Comparison of ENCODE assay signal across 23 cellular contexts in the genomic region with DNA sequence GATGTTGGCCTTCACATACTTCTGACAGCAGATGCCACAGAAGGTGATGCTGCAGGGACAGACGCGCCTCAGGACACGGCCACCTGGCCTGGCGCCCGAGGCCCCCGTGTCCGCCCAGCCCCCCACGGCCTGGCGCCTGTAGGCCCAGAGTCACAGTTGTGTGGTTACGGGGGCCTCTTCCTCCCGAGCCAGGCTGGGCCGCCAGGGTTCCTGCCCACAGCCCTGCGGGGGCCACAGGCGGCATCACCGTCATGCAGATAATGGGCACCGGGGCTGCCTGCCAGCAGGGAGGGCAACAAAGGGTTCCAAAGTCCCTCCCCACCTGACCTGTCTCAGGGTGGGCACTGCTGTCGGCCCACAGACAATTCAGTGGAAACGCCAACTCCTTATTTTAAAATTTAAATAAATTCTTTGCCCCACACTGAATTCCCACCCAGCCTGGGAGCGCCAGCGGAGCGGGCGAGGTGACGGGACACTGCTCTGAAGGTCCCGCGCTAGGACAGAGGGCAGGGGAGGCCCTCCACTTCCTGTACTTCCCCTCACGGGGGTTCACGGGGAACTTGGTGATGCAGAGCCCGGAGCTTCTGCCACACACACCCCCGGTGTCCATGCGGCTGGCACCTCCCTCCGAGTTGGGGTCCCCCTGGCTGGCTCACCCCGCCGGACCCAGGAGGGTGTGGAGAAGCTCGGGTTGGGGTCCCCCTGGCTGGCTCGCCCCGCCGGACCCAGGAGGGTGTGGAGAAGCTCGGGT.
"Had no signal": no experiment of that assay in that cellular context is flagged by ENCODE, and none has a peak within 500 bp of the region (broad histone marks: within the 10 kb centered on the region; RNA-seq: fewer than 3 reads in every experiment).

No MANE protein-coding gene starts in this region.

- H3K4me1 ChIP-seq: foreskin keratinocyte, psoas muscle, testis, vagina had no signal

- H3K4me3 ChIP-seq: coronary artery, heart left ventricle, mucosa of descending colon, psoas muscle, spleen, testis, tibial nerve, upper lobe of right lung, vagina had no signal

- H3K27ac Mint-ChIP-seq: endodermal cell; nephron; stimulated activated naive CD8-positive, alpha-beta T cell treated with anti-CD3 and anti-CD28 coated beads, Interleukin-15, amount 100 ng/mL, for 72 hours had no signal

- H3K36me3 ChIP-seq: heart left ventricle, spleen, upper lobe of right lung, vagina had no signal

- H3K27ac ChIP-seq: coronary artery, foreskin keratinocyte, heart left ventricle, psoas muscle, spleen, testis, upper lobe of right lung, vagina had no signal

- H3K4me1 Mint-ChIP-seq: nephron had no signal

- DNase-seq: effector CD4-positive, alpha-beta T cell; endodermal cell; erythroblast; foreskin keratinocyte; hypothalamus; islet precursor cell; mucosa of descending colon; psoas muscle; spleen; stimulated activated CD4-positive, alpha-beta T cell treated with anti-CD3 and anti-CD28 coated beads, Interleukin-15, amount 100 ng/mL, for 24 hours; stimulated activated CD4-positive, alpha-beta T cell treated with anti-CD3 and anti-CD28 coated beads, Interleukin-1b, Interleukin-23, amount 100 ng/mL, for 48 hours; stimulated activated CD4-positive, alpha-beta T cell treated with anti-CD3 and anti-CD28 coated beads, Interleukin-4, amount 100 ng/mL, for 24 hours; stimulated activated naive B cell treated with anti-CD40 and anti-IgM and Interleukin-4, amounts not matched to agents 10 μg/mL and 1 μg/mL and 100 μg/mL, for 72 hours; stimulated activated naive CD8-positive, alpha-beta T cell treated with anti-CD3 and anti-CD28 coated beads, Interleukin-15, amount 100 ng/mL, for 72 hours; testis; upper lobe of right lung had no signal

- H3K4me3 Mint-ChIP-seq: endodermal cell; nephron; stimulated activated naive B cell treated with anti-CD40 and anti-IgM and Interleukin-4, amounts not matched to agents 10 μg/mL and 1 μg/mL and 100 μg/mL, for 72 hours; stimulated activated naive CD8-positive, alpha-beta T cell treated with anti-CD3 and anti-CD28 coated beads, Interleukin-15, amount 100 ng/mL, for 72 hours had no signal

- ATAC-seq: foreskin keratinocyte; heart left ventricle; left lobe of liver; mucosa of descending colon; psoas muscle; sciatic nerve; stimulated activated naive CD8-positive, alpha-beta T cell treated with anti-CD3 and anti-CD28 coated beads, Interleukin-15, amount 100 ng/mL, for 72 hours; upper lobe of right lung had no signal

- H3K9me3 Mint-ChIP-seq: endodermal cell; nephron; stimulated activated naive CD8-positive, alpha-beta T cell treated with anti-CD3 and anti-CD28 coated beads, Interleukin-15, amount 100 ng/mL, for 72 hours had no signal

- H3K27me3 ChIP-seq: testis, vagina had no signal

- H3K9me3 ChIP-seq: heart left ventricle, mucosa of descending colon, psoas muscle, spleen, testis, tibial nerve, upper lobe of right lung, vagina had no signal
